20 cellular contexts compared by ENCODE assay signal in genomic region chr2:173574304-173574703, GRCh38.
"Had no signal": no experiment of that assay in that cellular context is flagged by ENCODE, and none has a peak within 500 bp of the region (broad histone marks: within the 10 kb centered on the region; RNA-seq: fewer than 3 reads in every experiment).

No MANE protein-coding gene starts in this region.

- H3K36me3 ChIP-seq: neutrophil, pancreas, right atrium auricular region, thyroid gland had no signal

- H3K27ac ChIP-seq: neutrophil, pancreas, psoas muscle, right atrium auricular region, thyroid gland had no signal

- H3K27me3 ChIP-seq: pancreas, right atrium auricular region, thyroid gland had no signal

- H3K4me3 ChIP-seq: pancreas, psoas muscle, right atrium auricular region, thyroid gland had no signal

- ATAC-seq: activated T-cell treated with anti-CD3 and anti-CD28 coated beads, Interleukin-2, amount 50 U/mL, for 4 hours; left cardiac atrium; natural killer cell treated with Interleukin-12 subunit alpha and Interleukin-12 subunit beta and Interleukin-15 and Interleukin-18, amount 100 ng/mL, for 72 hours; pancreas; psoas muscle; WTC11 had no signal

- H3K9me3 ChIP-seq: neutrophil, pancreas, psoas muscle, right atrium auricular region, thyroid gland had no signal

- DNase-seq: activated CD8-positive, alpha-beta memory T cell treated with anti-CD3 and anti-CD28 coated beads, Interleukin-2, amount 50 U/mL, for 48 hours; activated naive CD4-positive, alpha-beta T cell treated with Interleukin-2 at 50 U/mL for 16 hours; activated naive CD8-positive, alpha-beta T cell treated with anti-CD3 and anti-CD28 coated beads for 36 hours; activated T-cell treated with anti-CD3 and anti-CD28 coated beads, Interleukin-2, amount 50 U/mL, for 4 hours; central memory CD4-positive, alpha-beta T cell; effector memory CD4-positive, alpha-beta T cell; glutamatergic neuron; hippocampal formation; left cardiac atrium; pancreas; psoas muscle; stimulated activated CD4-positive, alpha-beta T cell treated with anti-CD3 and anti-CD28 coated beads, Interleukin-12 subunit alpha, Interleukin-12 subunit beta, amount 100 ng/mL, for 4 hours; stimulated activated CD4-positive, alpha-beta T cell treated with anti-CD3 and anti-CD28 coated beads, Interleukin-4, amount 100 ng/mL, for 4 hours; substantia nigra; T-helper 9 cell; thyroid gland had no signal
